8 cellular contexts compared by ENCODE assay signal in the genomic region with DNA sequence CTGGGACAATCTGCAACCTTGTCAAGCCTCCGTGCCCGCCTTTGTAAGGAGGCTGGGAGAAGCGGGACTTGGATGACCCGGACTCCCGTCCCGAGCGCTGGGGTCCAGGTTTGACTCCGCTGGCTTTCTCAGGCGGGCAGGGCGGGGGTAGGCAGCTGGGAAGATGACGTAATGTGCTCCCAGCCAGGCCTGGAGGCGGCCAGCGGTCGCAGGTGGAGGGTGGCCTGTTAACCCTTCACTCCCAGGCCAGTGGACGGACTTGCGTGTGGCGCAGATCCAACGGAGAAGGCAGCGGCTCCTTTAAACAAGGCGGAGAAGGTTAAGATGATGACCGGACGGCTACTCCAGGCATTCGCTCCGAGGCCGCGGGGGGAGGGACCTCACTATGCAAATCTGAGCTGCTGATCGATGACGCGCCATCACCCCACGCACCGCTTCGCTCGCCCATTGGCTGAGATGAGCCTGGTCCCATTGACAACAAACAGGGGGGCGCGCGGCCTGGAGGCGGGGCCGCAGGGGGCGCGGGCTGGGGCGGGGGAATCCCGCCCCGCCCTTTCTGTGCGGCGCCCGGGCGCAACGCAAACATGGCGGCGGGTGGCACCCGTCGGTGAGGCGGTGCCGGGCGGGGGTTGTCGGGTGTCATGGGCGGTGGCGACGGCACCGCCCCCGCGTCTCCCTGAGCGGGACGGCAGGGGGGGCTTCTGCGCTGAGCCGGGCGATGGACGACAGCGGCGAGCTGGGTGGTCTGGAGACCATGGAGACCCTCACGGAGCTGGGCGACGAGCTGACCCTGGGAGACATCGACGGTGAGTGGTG. TPM values are rescaled to one million over a fixed set of nuclear protein-coding genes. Genes with fewer than 3 reads are reported as not detected.
DNase-seq lines count a peak whose midpoint lies in the region; ATAC-seq, FAIRE-seq and TF ChIP-seq lines count a peak whose summit lies in the region.

A gene (plus strand): TSS at position 553 of the 816 bp plus-strand sequence. CDS start 166 bp downstream, at position 719.

- ATAC-seq in HG03457 (IDR thresholded peaks at IDR 0.05; ENCODE audit: unreplicated experiment) = peak; percentile 68

- peak within 1 kb of the TSS; percentile 99 for H3K4me3 ChIP-seq in BJ (ENCODE audit: low read depth, low read length)

- POLR2A ChIA-PET in BJ (lab: Charles Lee) = interaction anchor here (0.7 kb wide), 2 partner anchors 105 to 1021 kb away, joined by 4 to 8 read pairs; no protein-coding TSS in a partner anchor

- FAIRE-seq in GM19239 (lab: Jason Lieb, UNC) = peak; percentile 99

- peak within 1 kb of the TSS; percentile 99 for H3K27ac ChIP-seq in cingulate gyrus (ENCODE audit: low read depth, low read length)

- H3K27me3 ChIP-seq in BJ (ENCODE audit: control insufficient read depth, insufficient read depth, low read length) = no peaks in the 10 kb centered on the region

- H3K36me3 ChIP-seq in BJ (ENCODE audit: control insufficient read depth, insufficient read depth, low read length) = peaks cover 5% of the 10 kb centered on the region

- DNase-seq in BJ (ENCODE audit: low read depth) (peak; percentile 98), GM19239 (ENCODE audit: insufficient read length, low spot score) (peak; percentile 92), NCI-H524 treated with DMSO at 0.1 percent for 48 hours (lab: John Stamatoyannopoulos, UW) (peak; percentile 99), kidney glomerular epithelial cell (lab: John Stamatoyannopoulos, UW) (peak; percentile 100)
- DNase-seq in activated CD4-positive, alpha-beta T cell treated with anti-CD3 and anti-CD28 coated beads for 4 hours = peak; percentile 99
- DNase-seq in stimulated activated CD4-positive, alpha-beta T cell treated with anti-CD3 and anti-CD28 coated beads, Interleukin-1b, Interleukin-23, amount 100 ng/mL, for 1 hour (ENCODE audit: low read depth in 2 of 2) = peak; percentile 96 to 97

- CTCF ChIA-PET in BJ (lab: Yijun Ruan, JAX) = interaction anchor here (1.0 to 2.7 kb wide), 5 partner anchors 25 to 136 kb away, joined by 3 to 16 read pairs (median 5); a partner anchor contains a TSS

- TF ChIP-seq CTCF in BJ (IDR thresholded peaks at IDR 0.05; ENCODE audit: insufficient read depth, low read depth, low read length) = no peak

RNA-seq across cellular contexts. Expression of the gene that starts here (rescaled TPM):
- polyA plus RNA-seq in BJ (2011; rRNA removed) = 20.3 and 26.2 TPM in 2 replicates
- polyA minus RNA-seq in BJ (2011; rRNA and poly(A)+ RNA removed) = 34.0 and 37.8 TPM in 2 replicates

Comparison
In these comparisons a context has a peak if more than half of its experiments do, and no peak if none do; other contexts are left out.
1. Peak in every context shown above with its lines: DNase-seq, ATAC-seq, H3K4me3 ChIP-seq and H3K27ac ChIP-seq.